In the genomic region with DNA sequence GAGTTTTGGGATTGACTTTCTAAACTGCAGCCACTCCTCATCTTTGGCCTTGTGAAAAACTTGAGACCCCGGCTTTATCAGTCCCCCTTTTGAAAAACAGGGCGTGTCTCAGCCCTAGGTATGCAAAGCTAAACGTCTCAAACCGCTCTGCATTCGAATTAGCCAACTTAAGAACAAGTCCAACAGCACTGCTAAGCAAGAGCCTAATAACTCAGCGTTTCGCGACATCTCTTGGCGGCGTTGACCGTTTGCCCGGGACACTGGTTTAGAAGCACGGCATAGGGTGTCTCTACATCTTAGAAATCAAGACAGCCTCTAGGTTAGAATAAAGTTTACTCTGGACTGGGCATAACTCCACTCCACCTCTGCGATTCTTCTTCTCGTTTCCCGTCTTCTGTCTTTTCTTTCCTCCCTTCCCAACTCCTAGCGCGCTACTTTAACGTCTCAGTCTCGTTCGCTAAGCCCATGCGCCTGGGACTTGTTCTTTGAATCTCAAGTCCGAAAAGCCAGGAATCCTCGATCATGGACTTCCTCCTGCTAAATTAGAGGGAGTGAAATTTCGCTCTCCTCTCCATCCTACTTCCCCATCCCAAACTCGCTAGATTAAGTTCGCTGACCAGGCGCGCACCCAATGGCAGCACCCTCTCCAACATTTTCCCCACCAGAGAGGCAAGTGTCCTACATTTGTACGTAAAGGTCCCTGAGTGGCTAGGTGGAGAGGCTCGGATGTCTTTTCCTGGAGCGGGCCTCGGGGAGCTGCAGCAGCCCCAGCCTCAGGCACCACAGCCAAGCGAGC, we compare ENCODE assay signal across 9 cellular contexts. TPM values are rescaled to one million over a fixed set of nuclear protein-coding genes. Genes with fewer than 3 reads are reported as not detected.
DNase-seq lines count a peak whose midpoint lies in the region; ATAC-seq, FAIRE-seq and TF ChIP-seq lines count a peak whose summit lies in the region.
"Had no signal": no experiment of that assay in that cellular context is flagged by ENCODE, and none has a peak within 500 bp of the region (broad histone marks: within the 10 kb centered on the region; RNA-seq: fewer than 3 reads in every experiment).

No MANE protein-coding gene starts in this region.

- no peak for TF ChIP-seq RAD21 in GM12878 (IDR thresholded peaks at IDR 0.05; ENCODE audit: insufficient read depth, low read depth, low read length)
- no peak for TF ChIP-seq RAD21 in liver (IDR thresholded peaks at IDR 0.05)

- H3K79me2 ChIP-seq in GM12878 (ENCODE audit: control insufficient read depth, insufficient read depth, low read length) = no peaks in the 10 kb centered on the region

- POLR2A ChIA-PET in GM12878 (lab: Charles Lee) = interaction anchor here (1.0 kb wide), 1 partner anchor 24 kb away, joined by 3 read pairs; no protein-coding TSS in a partner anchor

- intact Hi-C loops in GM12878 (cut with micrococcal nuclease; ENCODE audit: unreplicated experiment) = loop anchor here (5.0 to 10.0 kb wide), 2 partner anchors 281 to 883 kb away; no protein-coding TSS in a partner anchor

- no TSS peak for BruUV-seq in GM12878 (replicated peaks; lab: Mats Ljungman, UMichigan)

- H3K4me3 Mint-ChIP-seq in stimulated activated memory B cell treated with anti-CD40 and anti-IgM and Interleukin-4, amounts not matched to agents 10 μg/mL and 1 μg/mL and 100 μg/mL, for 72 hours = peak overlapping the region; percentile 41

- SMC1A ChIA-PET in GM12878 (lab: Charles Lee; ENCODE audit: uncharacterized antibody, unreplicated experiment) = interaction anchor here (2.2 kb wide), 1 partner anchor 10 kb away, joined by 7 read pairs; a partner anchor contains a TSS

- H3K27me3 Mint-ChIP-seq in stimulated activated memory B cell treated with anti-CD40 and anti-IgM and Interleukin-4, amounts not matched to agents 10 μg/mL and 1 μg/mL and 100 μg/mL, for 72 hours = peaks cover 73% of the 10 kb centered on the region

- WGBS in GM12878 (ENCODE audit: insufficient coverage, insufficient replicate concordance, low lambda C conversion rate, missing lambda C conversion rate) = 57% methylated on average over 34 of the region's 34 CpGs
- WGBS in liver = 12% methylated on average over 34 of the region's 34 CpGs

- DNase-seq in HFF-Myc (ENCODE audit: extremely low read depth, low read depth) (no peak), GM12878 (ENCODE audit: low read depth, low spot score) (no peak), NCI-H510A (lab: John Stamatoyannopoulos, UW) (no peak)
- DNase-seq in stimulated activated CD4-positive, alpha-beta T cell treated with anti-CD3 and anti-CD28 coated beads, Interleukin-2, amount 100 ng/mL, for 24 hours = no peak
- DNase-seq: NCI-H146 had no signal

- in situ Hi-C loops in GM12878 (cut with MboI) = loop anchor here (25.0 kb wide), 1 partner anchor 1888 kb away; no protein-coding TSS in a partner anchor

- CTCF ChIA-PET in GM12878 (lab: Yijun Ruan, JAX) = interaction anchor here (0.6 to 4.8 kb wide), 4 partner anchors 9 to 394 kb away, joined by 3 to 41 read pairs (median 4); no protein-coding TSS in a partner anchor

- H3K27me3 ChIP-seq in GM12878 (replicated peaks in 1 of 2; ENCODE audit: control insufficient read depth in 2 of 2, insufficient read depth in 2 of 2, low read length in 1 of 2) = peaks cover 18 to 26% of the 10 kb centered on the region in 2 experiments
- peaks cover 13 to 38% (median 14%) of the 10 kb centered on the region in 4 donors for H3K27me3 ChIP-seq in liver (ENCODE audit: control insufficient read depth in 4 of 4, insufficient read depth in 4 of 4, low read length in 3 of 4)

- no peak overlapping the region for H3K9ac ChIP-seq in GM12878 (ENCODE audit: control insufficient read depth, insufficient read depth, low read length)
- H3K9ac ChIP-seq in liver (ENCODE audit: low read depth in 1 of 2, low read length in 2 of 2) = no peak overlapping the region

- FAIRE-seq in GM12878 (lab: Jason Lieb, UNC) = no peak

- TF ChIP-seq POLR2A in GM12878 (IDR thresholded peaks at IDR 0.05; ENCODE audit: low read depth, low read length) = no peak

- no peaks in the 10 kb centered on the region for H4K20me1 ChIP-seq in GM12878 (ENCODE audit: control insufficient read depth, insufficient read depth)

- H3K27ac Mint-ChIP-seq in stimulated activated memory B cell treated with anti-CD40 and anti-IgM and Interleukin-4, amounts not matched to agents 10 μg/mL and 1 μg/mL and 100 μg/mL, for 72 hours = no peak overlapping the region

- no peak for TF ChIP-seq CTCF in HFF-Myc (IDR thresholded peaks at IDR 0.05; ENCODE audit: low read depth, low read length, missing control alignments)
- no peak for TF ChIP-seq CTCF in GM12878 (IDR thresholded peaks at IDR 0.05 in 2 of 3, conservative IDR thresholded peaks at IDR 0.05 in 1 of 3; ENCODE audit: control insufficient read depth in 2 of 3, extremely low read depth in 1 of 3, insufficient read depth in 1 of 3, low read depth in 3 of 3, low read length in 3 of 3)
- no peak for TF ChIP-seq CTCF in liver (IDR thresholded peaks at IDR 0.05; ENCODE audit: low read depth, low read length, missing input control)

- H3K4me2 ChIP-seq in GM12878 (ENCODE audit: control insufficient read depth, insufficient read depth) = peak overlapping the region; percentile 88

- TF ChIP-seq EP300 in GM12878 (IDR thresholded peaks at IDR 0.05; ENCODE audit: borderline replicate concordance in 1 of 2, control insufficient read depth in 1 of 2, low read depth in 2 of 2, low read length in 2 of 2) = no peak

- ATAC-seq in GM12878 (no peak), GM19324 (IDR thresholded peaks at IDR 0.05; ENCODE audit: low FRiP score, unreplicated experiment) (no peak)
- ATAC-seq in stimulated activated memory B cell treated with anti-CD40 and anti-IgM and Interleukin-4, amounts not matched to agents 10 μg/mL and 1 μg/mL and 100 μg/mL, for 72 hours = no peak

- no peaks in the 10 kb centered on the region; the same call in 1 of the 3 replicates for H3K9me3 ChIP-seq in GM12878 (replicated peaks; ENCODE audit: control insufficient read depth, insufficient read depth, low read length)
- no peaks in the 10 kb centered on the region for H3K9me3 ChIP-seq in liver (ENCODE audit: control insufficient read depth in 4 of 4, low read length in 3 of 4)
- H3K9me3 ChIP-seq: adrenal gland had no signal

- peaks cover 6% of the 10 kb centered on the region for H3K9me3 Mint-ChIP-seq in stimulated activated memory B cell treated with anti-CD40 and anti-IgM and Interleukin-4, amounts not matched to agents 10 μg/mL and 1 μg/mL and 100 μg/mL, for 72 hours

- H2AFZ ChIP-seq in GM12878 (ENCODE audit: control insufficient read depth, low read depth, low read length) = no peak overlapping the region

- peak overlapping the region; percentile 38 for H3K4me3 ChIP-seq in HFF-Myc (replicated peaks; ENCODE audit: low read depth, low read length)
- peak overlapping the region; percentile 64; the same call in 1 of the 2 replicates for H3K4me3 ChIP-seq in GM12878
- peak overlapping the region in 2 of 3 donors; percentile 68 to 84 for H3K4me3 ChIP-seq in liver (ENCODE audit: low read depth in 1 of 3, low read length in 3 of 3)

- RAD21 ChIA-PET in GM12878 (lab: Charles Lee; ENCODE audit: unreplicated experiment) = no interaction called here

- no peak overlapping the region for H3K27ac ChIP-seq in GM12878 (ENCODE audit: control insufficient read depth, insufficient read depth)
- H3K27ac ChIP-seq in liver (ENCODE audit: low read depth in 1 of 2, low read length in 2 of 2) = no peak overlapping the region
- H3K27ac ChIP-seq: adrenal gland had no signal

- no peaks in the 10 kb centered on the region for H3K36me3 ChIP-seq in GM12878 (ENCODE audit: control insufficient read depth in 2 of 2, insufficient read depth in 2 of 2, low read length in 1 of 2)
- no peaks in the 10 kb centered on the region for H3K36me3 ChIP-seq in liver (ENCODE audit: control insufficient read depth in 4 of 4, insufficient read depth in 3 of 4, low read depth in 1 of 4, low read length in 3 of 4)
- H3K36me3 ChIP-seq: adrenal gland had no signal

- H3K36me3 Mint-ChIP-seq in stimulated activated memory B cell treated with anti-CD40 and anti-IgM and Interleukin-4, amounts not matched to agents 10 μg/mL and 1 μg/mL and 100 μg/mL, for 72 hours = no peaks in the 10 kb centered on the region

- H3K4me1 ChIP-seq in GM12878 (ENCODE audit: control insufficient read depth, insufficient read depth, low read length) (peaks cover 3% of the 10 kb centered on the region), liver (ENCODE audit: control insufficient read depth in 4 of 4, insufficient read depth in 4 of 4, low read length in 3 of 4) (peaks cover 6 to 20% (median 11%) of the 10 kb centered on the region in 4 donors)

- peaks cover 27% of the 10 kb centered on the region for H3K4me1 Mint-ChIP-seq in stimulated activated memory B cell treated with anti-CD40 and anti-IgM and Interleukin-4, amounts not matched to agents 10 μg/mL and 1 μg/mL and 100 μg/mL, for 72 hours

TF ChIP-seq in GM12878, 131 proteins besides CTCF, POLR2A, EP300 and RAD21 (continues in another document):
- no peak for TF ChIP-seq SPI1 (IDR thresholded peaks at IDR 0.05; ENCODE audit: borderline replicate concordance, insufficient read depth, low read depth, low read length)
- TF ChIP-seq ZNF622 (IDR thresholded peaks at IDR 0.05) = no peak
- TF ChIP-seq SIN3A (IDR thresholded peaks at IDR 0.05; ENCODE audit: low read depth, low read length) = no peak

TF ChIP-seq in liver, 16 proteins besides CTCF, POLR2A, EP300 and RAD21:
- no peak for TF ChIP-seq SP1 (IDR thresholded peaks at IDR 0.05)
- no peak for TF ChIP-seq TAF1 (conservative IDR thresholded peaks at IDR 0.05)

RNA-seq across cellular contexts. Expression of a gene that starts 10.5 kb away (rescaled TPM):
- total RNA-seq in GM12878 (2013; cell fraction: nucleolus; rRNA removed) = 0.73 and 1.5 TPM in 2 replicates
- total RNA-seq in GM12878 (2014; rRNA removed) (0.06 TPM in 1 of 2 replicates, not detected in the other), GM12878 (2014; rRNA removed; fragmentation: Illumina TruSeq; extraction: Trizol) (0.23 TPM in 1 of 2 replicates, not detected in the other), GM12878 (2021) (0.21 and 0.46 TPM in 2 replicates), liver (under 1 TPM in 1 of 2 donors, not detected in 1; 0.08 TPM)
- polyA plus RNA-seq in GM12878 (2011; ENCODE audit: low read depth) = not detected
- polyA plus RNA-seq in GM12878 (2011; rRNA removed) (0.32 and 0.33 TPM in 2 replicates), GM12878 (2014; fragmentation: Illumina TruSeq; extraction: Trizol) (0.06 and 0.21 TPM in 2 replicates), GM12878 (2014; fragmentation: Nextera tagmentation; extraction: Ambion mirVana) (under 1 TPM in 1 of 2 experiments, not detected in 1; 0.05 TPM), GM12878 (2014; rRNA removed) (0.14 TPM in 1 of 2 replicates, not detected in the other), GM12878 (2016; fragmentation: Nextera tagmentation; extraction: Ambion mirVana) (not detected), liver (under 1 TPM in 1 of 2 donors, not detected in 1; 0.03 TPM)
- 0.24 and 0.30 TPM in 2 replicates for polyA plus RNA-seq in GM12878 (2011; cell fraction: cytosol; rRNA removed)
- polyA plus RNA-seq in GM12878 (2011; cell fraction: nucleus; rRNA removed) = 1.1 and 1.3 TPM in 2 replicates
- polyA plus RNA-seq in GM12878 (2012) = 0.09 and 0.18 TPM in 2 replicates
- polyA minus RNA-seq in GM12878 (2011; rRNA and poly(A)+ RNA removed) = 0.15 and 0.41 TPM in 2 replicates
- polyA minus RNA-seq in GM12878 (2011; cell fraction: cytosol; rRNA and poly(A)+ RNA removed) = 2.9 and 3.2 TPM in 2 replicates
- polyA minus RNA-seq in GM12878 (2011; cell fraction: nucleus; rRNA and poly(A)+ RNA removed) = 0.73 and 1.8 TPM in 2 replicates
